10 cellular contexts compared by ENCODE assay signal in genomic region chr5:122701640-122702523, GRCh38.
DNase-seq lines count a peak whose midpoint lies in the region; ATAC-seq and TF ChIP-seq lines count a peak whose summit lies in the region.
"Had no signal": no experiment of that assay in that cellular context is flagged by ENCODE, and none has a peak within 500 bp of the region (broad histone marks: within the 10 kb centered on the region; RNA-seq: fewer than 3 reads in every experiment).

No MANE protein-coding gene starts in this region.

- H3K27me3 ChIP-seq in dorsolateral prefrontal cortex: no peaks in the 10 kb centered on the region

- intact Hi-C loops in dorsolateral prefrontal cortex (cut with DNase I): no loop called here

- H3K27ac ChIP-seq in RWPE1: no peak overlapping the region
- H3K27ac ChIP-seq in dorsolateral prefrontal cortex: no peak overlapping the region

- no peak for TF ChIP-seq POLR2A in NB4 (IDR thresholded peaks at IDR 0.05; ENCODE audit: extremely low read depth, insufficient read length)

- DNase-seq in stimulated activated CD4-positive, alpha-beta T cell treated with anti-CD3 and anti-CD28 coated beads, Interleukin-1b, Interleukin-23, amount 100 ng/mL, for 48 hours: peak; percentile 20
- no peak for DNase-seq in stimulated activated CD4-positive, alpha-beta T cell treated with anti-CD3 and anti-CD28 coated beads, Interleukin-4, amount 100 ng/mL, for 4 hours
- DNase-seq in NB4 (ENCODE audit: low read depth) (peak; percentile 3), RWPE1 (ENCODE audit: low spot score) (no peak), AG08396 (ENCODE audit: low spot score) (no peak), NCI-H748 treated with DMSO at 0.1 percent for 48 hours (lab: John Stamatoyannopoulos, UW) (no peak), dorsolateral prefrontal cortex (no peak)
- DNase-seq: CD4-positive, alpha-beta memory T cell; PC-3 had no signal

- peak; percentile 99 for ATAC-seq in HG02759 (IDR thresholded peaks at IDR 0.05; ENCODE audit: unreplicated experiment)
- ATAC-seq: PC-3 had no signal

- CTCF ChIA-PET in RWPE1 (lab: Yijun Ruan, JAX): interaction anchor here (0.8 kb wide), 1 partner anchor 170 kb away, joined by 3 read pairs; no protein-coding TSS in a partner anchor

- no peak for TF ChIP-seq CTCF in NB4 (IDR thresholded peaks at IDR 0.05; ENCODE audit: low read depth, low read length)
- TF ChIP-seq CTCF in RWPE1 (conservative IDR thresholded peaks at IDR 0.05; ENCODE audit: low read depth): no peak
- TF ChIP-seq CTCF in dorsolateral prefrontal cortex (IDR thresholded peaks at IDR 0.05 in 54 of 56, conservative IDR thresholded peaks at IDR 0.05 in 2 of 56; ENCODE audit: low read depth in 1 of 56, partially characterized antibody in 56 of 56): no peak

- H3K4me3 ChIP-seq in NB4 (ENCODE audit: low read depth, low read length): no peak overlapping the region
- H3K4me3 ChIP-seq in dorsolateral prefrontal cortex: no peak overlapping the region

- POLR2A ChIA-PET in RWPE1 (lab: Yijun Ruan, JAX; ENCODE audit: low non-redundant PET): no interaction called here

Comparison
In these comparisons a context has a peak if more than half of its experiments do, and no peak if none do; other contexts are left out.
1. DNase-seq: peak in stimulated activated CD4-positive, alpha-beta T cell treated with anti-CD3 and anti-CD28 coated beads, Interleukin-1b, Interleukin-23, amount 100 ng/mL, for 48 hours (single experiment) and NB4 (single experiment); none in stimulated activated CD4-positive, alpha-beta T cell treated with anti-CD3 and anti-CD28 coated beads, Interleukin-4, amount 100 ng/mL, for 4 hours (0 of 2), RWPE1 (single experiment), AG08396 (single experiment), NCI-H748 treated with DMSO at 0.1 percent for 48 hours (single experiment) and dorsolateral prefrontal cortex (0 of 10).